ENCODE assay signal across 8 cellular contexts in genomic region chr14:50061664-50062437, GRCh38. TPM values are rescaled to one million over a fixed set of nuclear protein-coding genes. Genes with fewer than 3 reads are reported as not detected.
A peak's percentile ranks its signal among the peaks of the same experiment; 100 is the strongest.
DNase-seq lines count a peak whose midpoint lies in the region; ATAC-seq, FAIRE-seq and TF ChIP-seq lines count a peak whose summit lies in the region.

No MANE protein-coding gene starts in this region.

- intact Hi-C loops in CD14-positive monocyte (cut with micrococcal nuclease), result loop anchor here in 1 of 2 donors (1.0 to 5.0 kb wide), 3 partner anchors 22 to 155 kb away; no protein-coding TSS in a partner anchor

- DNase-seq in CD14-positive monocyte (ENCODE audit: low spot score) (peak; percentile 74), GM19239 (ENCODE audit: insufficient read length, low spot score) (peak; percentile 56), SIG-M5 (lab: John Stamatoyannopoulos, UW) (peak; percentile 40), hepatocyte (ENCODE audit: low spot score) (peak; percentile 62), cerebellum (ENCODE audit: low spot score) (no peak)
- DNase-seq in activated naive CD4-positive, alpha-beta T cell treated with anti-CD3 and anti-CD28 coated beads, Interleukin-2, amount 50 U/mL, for 16 hours, result peak; percentile 46
- DNase-seq in stimulated activated CD4-positive, alpha-beta T cell treated with anti-CD3 and anti-CD28 coated beads, Interleukin-4, amount 100 ng/mL, for 4 hours, result peak; percentile 43 to 60

- H3K4me1 ChIP-seq in hepatocyte (ENCODE audit: insufficient read depth), result peaks cover 34% of the 10 kb centered on the region

- H3K36me3 ChIP-seq in hepatocyte (replicated peaks; ENCODE audit: insufficient read depth, low read depth), result no peaks in the 10 kb centered on the region

- TF ChIP-seq CTCF in CD14-positive monocyte (IDR thresholded peaks at IDR 0.05), result no peak
- TF ChIP-seq CTCF in hepatocyte (IDR thresholded peaks at IDR 0.05; ENCODE audit: poor library complexity), result no peak

- H3K27ac Mint-ChIP-seq in CD14-positive monocyte, result peak overlapping the region; percentile 95 to 100 (median 99)

- H3K4me3 Mint-ChIP-seq in CD14-positive monocyte, result peak overlapping the region; percentile 39 to 71

- no peaks in the 10 kb centered on the region for H4K20me1 ChIP-seq in hepatocyte (ENCODE audit: insufficient read depth, poor library complexity, severe bottlenecking)

- H3K36me3 Mint-ChIP-seq in CD14-positive monocyte, result peaks cover 2 to 9% of the 10 kb centered on the region in 2 donors

- H3K4me1 Mint-ChIP-seq in CD14-positive monocyte, result peaks cover 87% of the 10 kb centered on the region

- no peaks in the 10 kb centered on the region for H3K9me2 ChIP-seq in hepatocyte (replicated peaks; ENCODE audit: insufficient read depth)

- H3K27me3 ChIP-seq in hepatocyte, result no peaks in the 10 kb centered on the region

- ATAC-seq in HG03280 (IDR thresholded peaks at IDR 0.05; ENCODE audit: unreplicated experiment), result peak; percentile 45

- 44% methylated on average over 11 of the region's 11 CpGs for WGBS in hepatocyte (ENCODE audit: low lambda C conversion rate, missing lambda C conversion rate)

- H2AFZ ChIP-seq in hepatocyte, result peak overlapping the region; percentile 39

- peak overlapping the region; percentile 5 for H3K4me2 ChIP-seq in hepatocyte

- H3K4me3 ChIP-seq in hepatocyte, result no peak overlapping the region

- peak; percentile 100 for FAIRE-seq in GM19239 (lab: Jason Lieb, UNC)

- no peaks in the 10 kb centered on the region for H3K9me3 ChIP-seq in hepatocyte (ENCODE audit: low read depth)

- H3K9me3 Mint-ChIP-seq in CD14-positive monocyte, result peaks cover 0 to 3% (median 0%) of the 10 kb centered on the region in 7 donors

- peak overlapping the region; percentile 94 for H3K27ac ChIP-seq in hepatocyte

- peaks cover 0 to 2% (median 0%) of the 10 kb centered on the region in 3 donors for H3K27me3 Mint-ChIP-seq in CD14-positive monocyte (ENCODE audit: low read depth in 3 of 3)

- H3K79me2 ChIP-seq in hepatocyte, result no peaks in the 10 kb centered on the region

RNA-seq across cellular contexts. Expression of gene VCPKMT, which starts 54.5 kb away (rescaled TPM):
- polyA plus RNA-seq in CD14-positive monocyte, result 1 to 10 TPM; 3.4 to 3.5 TPM
- 11.4 and 11.5 TPM in 2 replicates for total RNA-seq in hepatocyte
- polyA plus RNA-seq in hepatocyte, result 6.1 and 8.5 TPM in 2 replicates
- 10.7 TPM for total RNA-seq in cerebellum
